Comparison of ENCODE assay signal across 9 cellular contexts in genomic region chr2:207847807-207848544, GRCh38.
DNase-seq lines count a peak whose midpoint lies in the region; ATAC-seq, FAIRE-seq and TF ChIP-seq lines count a peak whose summit lies in the region.
"Had no signal": no experiment of that assay in that cellular context is flagged by ENCODE, and none has a peak within 500 bp of the region (broad histone marks: within the 10 kb centered on the region; RNA-seq: fewer than 3 reads in every experiment).

No MANE protein-coding gene starts in this region.

- no peaks in the 10 kb centered on the region for H3K79me2 ChIP-seq in GM23248 (ENCODE audit: insufficient read depth)

- H3K4me2 ChIP-seq in GM23248 (ENCODE audit: unreplicated experiment) = no peak overlapping the region

- no peaks in the 10 kb centered on the region for H3F3A ChIP-seq in GM23248 (ENCODE audit: insufficient read depth)

- ATAC-seq in pancreas = peak; percentile 85 to 91 (median 90)
- no peak for ATAC-seq in HG02970 (IDR thresholded peaks at IDR 0.05; ENCODE audit: low FRiP score, unreplicated experiment)
- ATAC-seq in GM19324 (IDR thresholded peaks at IDR 0.05; ENCODE audit: low FRiP score, unreplicated experiment) = no peak

- no peaks in the 10 kb centered on the region for H3K9me3 ChIP-seq in GM23248 (ENCODE audit: low read depth)
- H3K9me3 ChIP-seq in esophagus muscularis mucosa = no peaks in the 10 kb centered on the region
- H3K9me3 ChIP-seq in pancreas = no peaks in the 10 kb centered on the region
- H3K9me3 ChIP-seq: SJSA1 had no signal

- intact Hi-C loops in esophagus muscularis mucosa (cut with DNase I) (no loop called here), pancreas (cut with DNase I) (no loop called here)

- H3K36me3 ChIP-seq in GM23248 (ENCODE audit: low read depth) = no peaks in the 10 kb centered on the region
- H3K36me3 ChIP-seq in esophagus muscularis mucosa = no peaks in the 10 kb centered on the region
- no peaks in the 10 kb centered on the region for H3K36me3 ChIP-seq in pancreas
- H3K36me3 ChIP-seq: SJSA1 had no signal

- no peaks in the 10 kb centered on the region for H4K20me1 ChIP-seq in GM23248 (ENCODE audit: insufficient read depth)

- WGBS in GM23248 (ENCODE audit: low coverage in 1 of 2, low lambda C conversion rate in 2 of 2, missing lambda C conversion rate in 2 of 2), 2 experiments = 94 to 97% methylated on average over 4 of the region's 4 CpGs
- WGBS in esophagus muscularis mucosa = 43% methylated on average over 4 of the region's 4 CpGs
- 9 to 12% methylated on average over 4 of the region's 4 CpGs for WGBS in pancreas, 2 donors

- TF ChIP-seq POLR2A in esophagus muscularis mucosa (IDR thresholded peaks at IDR 0.05; ENCODE audit: low read depth) = no peak
- no peak for TF ChIP-seq POLR2A in GM12891 (IDR thresholded peaks at IDR 0.05; ENCODE audit: low read depth, low read length)

- no peak for TF ChIP-seq EP300 in esophagus muscularis mucosa (IDR thresholded peaks at IDR 0.05)

- H3K9me2 ChIP-seq in GM23248 (ENCODE audit: insufficient read depth) = no peaks in the 10 kb centered on the region

- DNase-seq in GM23248 = peak; percentile 28
- peak; percentile 97 for DNase-seq in NCI-H69 (lab: John Stamatoyannopoulos, UW)
- no peak for DNase-seq in esophagus muscularis mucosa (ENCODE audit: extremely low spot score)
- peak in 4 of 6 donors; percentile 68 to 84 (median 70) for DNase-seq in pancreas
- DNase-seq in activated CD4-positive, CD25-positive, alpha-beta regulatory T cell treated with anti-CD3 and anti-CD28 coated beads, Interleukin-2, amount 50 U/mL, for 72 hours = no peak
- no peak for DNase-seq in GM12891 (ENCODE audit: insufficient read length, low spot score)

- no peak overlapping the region for H2AFZ ChIP-seq in GM23248

- H3K27me3 ChIP-seq in GM23248 (replicated peaks; ENCODE audit: insufficient read depth) (no peaks in the 10 kb centered on the region), esophagus muscularis mucosa (no peaks in the 10 kb centered on the region), pancreas (no peaks in the 10 kb centered on the region)
- H3K27me3 ChIP-seq: SJSA1 had no signal

- H3K27ac ChIP-seq in GM23248 (no peak overlapping the region), esophagus muscularis mucosa (replicated peaks in 1 of 4) (peak overlapping the region; percentile 53 to 73 (median 70)), pancreas (peak overlapping the region; percentile 47 to 81 (median 64))
- H3K27ac ChIP-seq: SJSA1 had no signal

- H3K9ac ChIP-seq in GM23248 = no peak overlapping the region

- H3K4me3 ChIP-seq in GM23248 (no peak overlapping the region), esophagus muscularis mucosa (no peak overlapping the region), pancreas (no peak overlapping the region)
- H3K4me3 ChIP-seq: SJSA1 had no signal

- in situ Hi-C loops in GM23248 (cut with MboI) = no loop called here

- TF ChIP-seq CTCF in esophagus muscularis mucosa (IDR thresholded peaks at IDR 0.05) = no peak
- no peak for TF ChIP-seq CTCF in pancreas (IDR thresholded peaks at IDR 0.05)

- H3K4me1 ChIP-seq in GM23248 (ENCODE audit: insufficient read depth) = no peaks in the 10 kb centered on the region
- peaks cover 12 to 43% (median 36%) of the 10 kb centered on the region in 4 donors for H3K4me1 ChIP-seq in esophagus muscularis mucosa
- H3K4me1 ChIP-seq in pancreas = peaks cover 39 to 43% (median 40%) of the 10 kb centered on the region in 3 donors

- FAIRE-seq in pancreas (lab: Jason Lieb, UNC) (no peak), GM12891 (lab: Jason Lieb, UNC) (no peak)

TF ChIP-seq in GM12891, 5 proteins besides CTCF, POLR2A, EP300 and RAD21:
- no peak for TF ChIP-seq SPI1 (IDR thresholded peaks at IDR 0.05; ENCODE audit: low read depth, low read length)
- no peak for TF ChIP-seq POU2F2 (IDR thresholded peaks at IDR 0.05; ENCODE audit: low read depth, low read length)
- TF ChIP-seq POLR2AphosphoS5 (IDR thresholded peaks at IDR 0.05; ENCODE audit: low read depth, low read length) = no peak
- TF ChIP-seq PAX5 (IDR thresholded peaks at IDR 0.05; ENCODE audit: insufficient read depth, low read length, severe bottlenecking) = no peak
- TF ChIP-seq TAF1 (IDR thresholded peaks at IDR 0.05; ENCODE audit: low read depth, low read length) = no peak

Comparison
In these comparisons a context has a peak if more than half of its experiments do, and no peak if none do; other contexts are left out.
1. DNase-seq: peak in GM23248 (single experiment), NCI-H69 (single experiment) and pancreas (4 of 6); none in esophagus muscularis mucosa (single experiment), activated CD4-positive, CD25-positive, alpha-beta regulatory T cell treated with anti-CD3 and anti-CD28 coated beads, Interleukin-2, amount 50 U/mL, for 72 hours (single experiment) and GM12891 (single experiment).
2. ATAC-seq: peak in pancreas (4 of 4); none in HG02970 (single experiment) and GM19324 (single experiment).